In genomic region chr3:38030126-38031021, GRCh38 we compare ENCODE assay signal across 8 cellular contexts. TPM values are rescaled to one million over a fixed set of nuclear protein-coding genes. Genes with fewer than 3 reads are reported as not detected.
DNase-seq lines count a peak whose midpoint lies in the region; ATAC-seq and TF ChIP-seq lines count a peak whose summit lies in the region.

No MANE protein-coding gene starts in this region.

- H3K27ac ChIP-seq in GM23248: peak overlapping the region; percentile 68
- peak overlapping the region; percentile 50 to 70 (median 68) for H3K27ac ChIP-seq in gastrocnemius medialis

- H4K20me1 ChIP-seq in GM23248 (ENCODE audit: insufficient read depth): no peaks in the 10 kb centered on the region

- H3K36me3 ChIP-seq in GM23248 (ENCODE audit: low read depth) (no peaks in the 10 kb centered on the region), gastrocnemius medialis (no peaks in the 10 kb centered on the region)

- peaks cover 28% of the 10 kb centered on the region for H3K4me1 Mint-ChIP-seq in activated T-helper 1 cell treated with anti-CD3 and anti-CD28 coated beads, Interleukin-12 subunit alpha, Interleukin-12 subunit beta, Interleukin-2, Interleukin-4 antibody, amounts not matched to agents 30 ng/mL and 10 ng/mL and 1 ng/mL, durations not matched to agents 14 hours and 24 hours and 36 hours (ENCODE audit: low read depth)

- H3K9me3 ChIP-seq in GM23248 (ENCODE audit: low read depth) (no peaks in the 10 kb centered on the region), gastrocnemius medialis (no peaks in the 10 kb centered on the region)

- H3K9me2 ChIP-seq in GM23248 (ENCODE audit: insufficient read depth): no peaks in the 10 kb centered on the region

- H3K9me3 Mint-ChIP-seq in activated T-helper 1 cell treated with anti-CD3 and anti-CD28 coated beads, Interleukin-12 subunit alpha, Interleukin-12 subunit beta, Interleukin-2, Interleukin-4 antibody, amounts not matched to agents 30 ng/mL and 10 ng/mL and 1 ng/mL, durations not matched to agents 14 hours and 24 hours and 36 hours: no peaks in the 10 kb centered on the region

- H3K79me2 ChIP-seq in GM23248 (ENCODE audit: insufficient read depth): no peaks in the 10 kb centered on the region

- H3K4me2 ChIP-seq in GM23248 (ENCODE audit: unreplicated experiment): peak overlapping the region; percentile 51

- no peaks in the 10 kb centered on the region for H3K36me3 Mint-ChIP-seq in activated T-helper 1 cell treated with anti-CD3 and anti-CD28 coated beads, Interleukin-12 subunit alpha, Interleukin-12 subunit beta, Interleukin-2, Interleukin-4 antibody, amounts not matched to agents 30 ng/mL and 10 ng/mL and 1 ng/mL, durations not matched to agents 14 hours and 24 hours and 36 hours (ENCODE audit: low read depth)

- H3K4me1 ChIP-seq in GM23248 (ENCODE audit: insufficient read depth) (peaks cover 30% of the 10 kb centered on the region), gastrocnemius medialis (peaks cover 5 to 17% of the 10 kb centered on the region in 2 donors)

- intact Hi-C loops in activated T-helper 1 cell treated with anti-CD3 and anti-CD28 coated beads, Interleukin-12 subunit alpha, Interleukin-12 subunit beta, Interleukin-2, Interleukin-4 antibody, amounts not matched to agents 30 ng/mL and 10 ng/mL and 1 ng/mL, durations not matched to agents 14 hours and 24 hours and 36 hours (cut with micrococcal nuclease): loop anchor here (10.0 kb wide), 1 partner anchor 1116 kb away; no protein-coding TSS in a partner anchor
- intact Hi-C loops in gastrocnemius medialis (cut with DNase I; ENCODE audit: low total_unique reads): no loop called here

- DNase-seq in GM23248 (peak; percentile 26), gastrocnemius medialis (no peak), SIG-M5 treated with dmso at 0.1 percent for 504 hours (lab: John Stamatoyannopoulos, UW; ENCODE audit: unreplicated experiment) (no peak), activated gamma-delta T cell (lab: John Stamatoyannopoulos, UW) (no peak)
- DNase-seq in activated T-helper 1 cell treated with anti-CD3 and anti-CD28 coated beads, Interleukin-12 subunit alpha, Interleukin-12 subunit beta, Interleukin-2, Interleukin-4 antibody, amounts not matched to agents 30 ng/mL and 10 ng/mL and 1 ng/mL, durations not matched to agents 14 hours and 24 hours and 36 hours (ENCODE audit: low spot score): no peak

- H3K4me3 Mint-ChIP-seq in activated T-helper 1 cell treated with anti-CD3 and anti-CD28 coated beads, Interleukin-12 subunit alpha, Interleukin-12 subunit beta, Interleukin-2, Interleukin-4 antibody, amounts not matched to agents 30 ng/mL and 10 ng/mL and 1 ng/mL, durations not matched to agents 14 hours and 24 hours and 36 hours: peak overlapping the region; percentile 37

- H2AFZ ChIP-seq in GM23248: peak overlapping the region; percentile 67

- H3K9ac ChIP-seq in GM23248: peak overlapping the region; percentile 82

- H3K27me3 Mint-ChIP-seq in activated T-helper 1 cell treated with anti-CD3 and anti-CD28 coated beads, Interleukin-12 subunit alpha, Interleukin-12 subunit beta, Interleukin-2, Interleukin-4 antibody, amounts not matched to agents 30 ng/mL and 10 ng/mL and 1 ng/mL, durations not matched to agents 14 hours and 24 hours and 36 hours (ENCODE audit: insufficient read depth): peaks cover 30% of the 10 kb centered on the region

- TF ChIP-seq POLR2A in gastrocnemius medialis (IDR thresholded peaks at IDR 0.05): no peak

- H3F3A ChIP-seq in GM23248 (ENCODE audit: insufficient read depth): peaks cover 26% of the 10 kb centered on the region

- 19 to 26% methylated on average over 8 of the region's 8 CpGs for WGBS in GM23248 (ENCODE audit: low coverage in 1 of 2, low lambda C conversion rate in 2 of 2, missing lambda C conversion rate in 2 of 2), 2 experiments

- H3K4me3 ChIP-seq in GM23248 (peak overlapping the region; percentile 67), iPS-11a (ENCODE audit: low read depth, low read length) (peak overlapping the region; percentile 48), gastrocnemius medialis (peak overlapping the region; percentile 59 to 75 (median 64))

- no peak overlapping the region for H3K27ac Mint-ChIP-seq in activated T-helper 1 cell treated with anti-CD3 and anti-CD28 coated beads, Interleukin-12 subunit alpha, Interleukin-12 subunit beta, Interleukin-2, Interleukin-4 antibody, amounts not matched to agents 30 ng/mL and 10 ng/mL and 1 ng/mL, durations not matched to agents 14 hours and 24 hours and 36 hours

- in situ Hi-C loops in GM23248 (cut with MboI) (no loop called here), gastrocnemius medialis (cut with MboI; ENCODE audit: low sequenced_read_pairs in 4 of 4) (no loop called here)

- no peak for TF ChIP-seq CTCF in gastrocnemius medialis (IDR thresholded peaks at IDR 0.05 in 4 of 5, conservative IDR thresholded peaks at IDR 0.05 in 1 of 5)

- H3K27me3 ChIP-seq in GM23248 (replicated peaks; ENCODE audit: insufficient read depth): no peaks in the 10 kb centered on the region
- H3K27me3 ChIP-seq in gastrocnemius medialis: peaks cover 0 to 15% (median 5%) of the 10 kb centered on the region in 3 donors

- no peak for ATAC-seq in gastrocnemius medialis
- ATAC-seq in HG02798 (IDR thresholded peaks at IDR 0.05; ENCODE audit: poor library complexity, unreplicated experiment): no peak
- ATAC-seq in HG02588 (IDR thresholded peaks at IDR 0.05; ENCODE audit: unreplicated experiment): no peak

RNA-seq across cellular contexts. Expression of gene PLCD1, which starts 0.9 kb away (rescaled TPM):
- total RNA-seq in GM23248 (2014; rRNA removed; shearing (Covaris generic)): 18.8 and 20.2 TPM in 2 replicates
- 19.6 and 21.4 TPM in 2 replicates for polyA plus RNA-seq in GM23248 (2016; fragmentation: Nextera tagmentation; extraction: Ambion mirVana)
- 3.9 and 4.3 TPM in 2 replicates for total RNA-seq in activated T-helper 1 cell treated with anti-CD3 and anti-CD28 coated beads, Interleukin-12 subunit alpha, Interleukin-12 subunit beta, Interleukin-2, Interleukin-4 antibody, amounts not matched to agents 30 ng/mL and 10 ng/mL and 1 ng/mL, durations not matched to agents 14 hours and 24 hours and 36 hours
- 1 to 10 TPM; 2.4 to 6.2 (median 4.7) TPM for total RNA-seq in gastrocnemius medialis

RNA-seq across cellular contexts. Expression of gene DLEC1, which starts 8.6 kb away (rescaled TPM):
- total RNA-seq in GM23248 (2014; rRNA removed; shearing (Covaris generic)): not detected in 2 replicates
- polyA plus RNA-seq in GM23248 (2016; fragmentation: Nextera tagmentation; extraction: Ambion mirVana): 0.15 TPM in 1 of 2 replicates, not detected in the other
- 0.10 and 0.12 TPM in 2 replicates for total RNA-seq in activated T-helper 1 cell treated with anti-CD3 and anti-CD28 coated beads, Interleukin-12 subunit alpha, Interleukin-12 subunit beta, Interleukin-2, Interleukin-4 antibody, amounts not matched to agents 30 ng/mL and 10 ng/mL and 1 ng/mL, durations not matched to agents 14 hours and 24 hours and 36 hours
- not detected for total RNA-seq in gastrocnemius medialis

RNA-seq across cellular contexts. Expression of gene VILL, which starts 39.8 kb away (rescaled TPM):
- total RNA-seq in GM23248 (2014; rRNA removed; shearing (Covaris generic)): 6.6 and 12.4 TPM in 2 replicates
- 2.8 and 2.9 TPM in 2 replicates for polyA plus RNA-seq in GM23248 (2016; fragmentation: Nextera tagmentation; extraction: Ambion mirVana)
- total RNA-seq in activated T-helper 1 cell treated with anti-CD3 and anti-CD28 coated beads, Interleukin-12 subunit alpha, Interleukin-12 subunit beta, Interleukin-2, Interleukin-4 antibody, amounts not matched to agents 30 ng/mL and 10 ng/mL and 1 ng/mL, durations not matched to agents 14 hours and 24 hours and 36 hours: 11.6 and 13.4 TPM in 2 replicates
- total RNA-seq in gastrocnemius medialis: 1 to 10 TPM in 1 of 4 donors, under 1 TPM in 3; 0.51 to 4.6 (median 0.66) TPM
